Comparison of ENCODE assay signal across 10 cellular contexts in the genomic region with DNA sequence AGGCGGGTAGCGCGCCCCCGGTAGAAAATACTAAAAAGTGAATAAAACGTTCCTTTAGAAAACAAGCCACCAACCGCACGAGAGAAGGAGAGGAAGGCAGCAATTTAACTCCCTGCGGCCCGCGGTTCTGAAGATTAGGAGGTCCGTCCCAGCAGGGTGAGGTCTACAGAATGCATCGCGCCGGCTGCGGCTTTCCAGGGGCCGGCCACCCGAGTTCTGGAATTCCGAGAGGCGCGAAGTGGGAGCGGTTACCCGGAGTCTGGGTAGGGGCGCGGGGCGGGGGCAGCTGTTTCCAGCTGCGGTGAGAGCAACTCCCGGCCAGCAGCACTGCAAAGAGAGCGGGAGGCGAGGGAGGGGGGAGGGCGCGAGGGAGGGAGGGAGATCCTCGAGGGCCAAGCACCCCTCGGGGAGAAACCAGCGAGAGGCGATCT.
A peak's percentile ranks its signal among the peaks of the same experiment; 100 is the strongest.
DNase-seq lines count a peak whose midpoint lies in the region; ATAC-seq, FAIRE-seq and TF ChIP-seq lines count a peak whose summit lies in the region.
"Had no signal": no experiment of that assay in that cellular context is flagged by ENCODE, and none has a peak within 500 bp of the region (broad histone marks: within the 10 kb centered on the region; RNA-seq: fewer than 3 reads in every experiment).

No MANE protein-coding gene starts in this region.

- H3K9me3 ChIP-seq in endothelial cell of umbilical vein (replicated peaks; ENCODE audit: control insufficient read depth, insufficient read depth, low read length) (no peaks in the 10 kb centered on the region), vagina (no peaks in the 10 kb centered on the region), SJCRH30 (replicated peaks) (no peaks in the 10 kb centered on the region)

- H4K20me1 ChIP-seq in endothelial cell of umbilical vein (replicated peaks; ENCODE audit: control insufficient read depth, extremely low read depth, insufficient read depth, low read length): no peaks in the 10 kb centered on the region

- H3K4me3 Mint-ChIP-seq in stimulated activated naive CD8-positive, alpha-beta T cell treated with anti-CD3 and anti-CD28 coated beads, Interleukin-15, amount 100 ng/mL, for 72 hours: peak overlapping the region; percentile 16 to 61
- peak overlapping the region in 5 of 8 donors; percentile 21 to 87 (median 40) for H3K4me3 Mint-ChIP-seq in naive B cell

- H3K27ac Mint-ChIP-seq in stimulated activated naive CD8-positive, alpha-beta T cell treated with anti-CD3 and anti-CD28 coated beads, Interleukin-15, amount 100 ng/mL, for 72 hours: no peak overlapping the region
- H3K27ac Mint-ChIP-seq in naive B cell: no peak overlapping the region

- H2AFZ ChIP-seq in endothelial cell of umbilical vein (ENCODE audit: low read depth, low read length): peak overlapping the region; percentile 74

- CTCF ChIA-PET in endothelial cell of umbilical vein (lab: Charles Lee): interaction anchor here (0.7 to 4.6 kb wide), 5 partner anchors 14 to 992 kb away, joined by 3 to 48 read pairs (median 5); no protein-coding TSS in a partner anchor

- no peaks in the 10 kb centered on the region for H3K9me3 Mint-ChIP-seq in stimulated activated naive CD8-positive, alpha-beta T cell treated with anti-CD3 and anti-CD28 coated beads, Interleukin-15, amount 100 ng/mL, for 72 hours
- peaks cover 0 to 5% (median 0%) of the 10 kb centered on the region in 7 donors for H3K9me3 Mint-ChIP-seq in naive B cell

- no peak for FAIRE-seq in endothelial cell of umbilical vein (lab: Jason Lieb, UNC)

- H3K27me3 ChIP-seq in endothelial cell of umbilical vein (ENCODE audit: control insufficient read depth in 2 of 2, insufficient read depth in 2 of 2, low read length in 2 of 2): peaks cover 0 to 3% of the 10 kb centered on the region in 2 experiments
- H3K27me3 ChIP-seq in vagina: no peaks in the 10 kb centered on the region
- no peaks in the 10 kb centered on the region for H3K27me3 ChIP-seq in SJCRH30

- H3K79me2 ChIP-seq in endothelial cell of umbilical vein (ENCODE audit: control insufficient read depth, insufficient read depth, low read length): no peaks in the 10 kb centered on the region

- dilution Hi-C loops in endothelial cell of umbilical vein (cut with MboI; ENCODE audit: extremely low pct_ligation_motif_present, low sequenced_read_pairs): no loop called here

- TF ChIP-seq POLR2A in endothelial cell of umbilical vein (IDR thresholded peaks at IDR 0.05; ENCODE audit: low read depth, low read length) (no peak), vagina (IDR thresholded peaks at IDR 0.05) (no peak)

- no peak for TF ChIP-seq CTCF in endothelial cell of umbilical vein (IDR thresholded peaks at IDR 0.05; ENCODE audit: extremely low read depth in 1 of 2, insufficient read depth in 1 of 2, low read depth in 1 of 2, low read length in 2 of 2)
- TF ChIP-seq CTCF in vagina (IDR thresholded peaks at IDR 0.05): no peak

- H3K9me1 ChIP-seq in endothelial cell of umbilical vein (replicated peaks; ENCODE audit: control insufficient read depth, extremely low read depth, insufficient read depth, low read length): no peaks in the 10 kb centered on the region

- peak; percentile 12 for ATAC-seq in stimulated activated naive CD8-positive, alpha-beta T cell treated with anti-CD3 and anti-CD28 coated beads, Interleukin-15, amount 100 ng/mL, for 72 hours
- ATAC-seq in stimulated activated naive CD8-positive, alpha-beta T cell treated with anti-CD3 and anti-CD28 coated beads, Interleukin-15, Interleukin-2, amounts not matched to agents 100 U/mL and 50 U/mL, for 24 hours: no peak
- ATAC-seq in naive B cell (ENCODE audit: low read depth in 2 of 2): no peak
- no peak for ATAC-seq in GM21515 (IDR thresholded peaks at IDR 0.05; ENCODE audit: unreplicated experiment)

- H3K4me3 ChIP-seq in endothelial cell of umbilical vein (replicated peaks in 1 of 3; ENCODE audit: insufficient read depth in 1 of 3, low read depth in 1 of 3, low read length in 3 of 3): peak overlapping the region; percentile 51 to 78 (median 63)
- H3K4me3 ChIP-seq in vagina: peak overlapping the region; percentile 34 to 52
- H3K4me3 ChIP-seq in SJCRH30: no peak overlapping the region

- no peak for DNase-seq in stimulated activated naive CD8-positive, alpha-beta T cell treated with anti-CD3 and anti-CD28 coated beads, Interleukin-15, amount 100 ng/mL, for 72 hours
- no peak for DNase-seq in stimulated activated naive CD8-positive, alpha-beta T cell treated with anti-CD3 and anti-CD28 coated beads, Interleukin-15, Interleukin-2, amounts not matched to agents 100 U/mL and 50 U/mL, for 24 hours
- peak; percentile 21 for DNase-seq in endothelial cell of umbilical vein (ENCODE audit: low read depth, low spot score)
- no peak for DNase-seq in naive B cell
- DNase-seq in vagina (ENCODE audit: extremely low spot score in 2 of 2): no peak
- DNase-seq in HCEC 1CT: no peak
- DNase-seq in SJCRH30: no peak
- DNase-seq: Karpas-422 had no signal

- intact Hi-C loops in endothelial cell of umbilical vein (cut with micrococcal nuclease): loop anchor here (5.0 to 10.0 kb wide), 2 partner anchors 221 to 1174 kb away; no protein-coding TSS in a partner anchor
- intact Hi-C loops in vagina (cut with DNase I): no loop called here

- H3K36me3 ChIP-seq in endothelial cell of umbilical vein (ENCODE audit: control insufficient read depth in 2 of 2, extremely low read depth in 1 of 2, insufficient read depth in 2 of 2, low read length in 2 of 2) (no peaks in the 10 kb centered on the region), vagina (no peaks in the 10 kb centered on the region), SJCRH30 (no peaks in the 10 kb centered on the region)

- peak overlapping the region; percentile 83 for H3K4me2 ChIP-seq in endothelial cell of umbilical vein (ENCODE audit: insufficient read depth, low read length)

- peaks cover 19% of the 10 kb centered on the region for H3K4me1 ChIP-seq in endothelial cell of umbilical vein (ENCODE audit: control insufficient read depth, extremely low read depth, insufficient read depth, low read length)
- peaks cover 17% of the 10 kb centered on the region for H3K4me1 ChIP-seq in vagina
- H3K4me1 ChIP-seq in SJCRH30: no peaks in the 10 kb centered on the region

- peaks cover 0 to 10% of the 10 kb centered on the region in 2 donors for H3K36me3 Mint-ChIP-seq in naive B cell

- H3K27ac ChIP-seq in endothelial cell of umbilical vein (ENCODE audit: insufficient read depth, low read depth, low read length) (no peak overlapping the region), vagina (no peak overlapping the region), SJCRH30 (no peak overlapping the region)
- H3K27ac ChIP-seq: epithelial cell of prostate had no signal

- H3K27me3 Mint-ChIP-seq in stimulated activated naive CD8-positive, alpha-beta T cell treated with anti-CD3 and anti-CD28 coated beads, Interleukin-15, amount 100 ng/mL, for 72 hours: peaks cover 64% of the 10 kb centered on the region
- peaks cover 50 to 72% (median 71%) of the 10 kb centered on the region in 3 donors for H3K27me3 Mint-ChIP-seq in naive B cell

- H3K4me1 Mint-ChIP-seq in stimulated activated naive CD8-positive, alpha-beta T cell treated with anti-CD3 and anti-CD28 coated beads, Interleukin-15, amount 100 ng/mL, for 72 hours: peaks cover 11% of the 10 kb centered on the region
- peaks cover 0 to 16% (median 10%) of the 10 kb centered on the region in 3 donors for H3K4me1 Mint-ChIP-seq in naive B cell

- H3K9ac ChIP-seq in endothelial cell of umbilical vein (replicated peaks; ENCODE audit: extremely low read depth, insufficient read depth, low read length): peak overlapping the region; percentile 73

- no TSS peak for BruUV-seq in endothelial cell of umbilical vein (replicated peaks; lab: Mats Ljungman, UMichigan)

- POLR2A ChIA-PET in endothelial cell of umbilical vein (lab: Charles Lee): no interaction called here

TF ChIP-seq in endothelial cell of umbilical vein, 7 proteins besides CTCF, POLR2A, EP300 and RAD21:
- TF ChIP-seq MYC (IDR thresholded peaks at IDR 0.05; ENCODE audit: low read depth, low read length): no peak
- TF ChIP-seq EZH2 (IDR thresholded peaks at IDR 0.05; ENCODE audit: borderline replicate concordance, low read depth, low read length, severe bottlenecking): peak; percentile 33
